In the genomic region with DNA sequence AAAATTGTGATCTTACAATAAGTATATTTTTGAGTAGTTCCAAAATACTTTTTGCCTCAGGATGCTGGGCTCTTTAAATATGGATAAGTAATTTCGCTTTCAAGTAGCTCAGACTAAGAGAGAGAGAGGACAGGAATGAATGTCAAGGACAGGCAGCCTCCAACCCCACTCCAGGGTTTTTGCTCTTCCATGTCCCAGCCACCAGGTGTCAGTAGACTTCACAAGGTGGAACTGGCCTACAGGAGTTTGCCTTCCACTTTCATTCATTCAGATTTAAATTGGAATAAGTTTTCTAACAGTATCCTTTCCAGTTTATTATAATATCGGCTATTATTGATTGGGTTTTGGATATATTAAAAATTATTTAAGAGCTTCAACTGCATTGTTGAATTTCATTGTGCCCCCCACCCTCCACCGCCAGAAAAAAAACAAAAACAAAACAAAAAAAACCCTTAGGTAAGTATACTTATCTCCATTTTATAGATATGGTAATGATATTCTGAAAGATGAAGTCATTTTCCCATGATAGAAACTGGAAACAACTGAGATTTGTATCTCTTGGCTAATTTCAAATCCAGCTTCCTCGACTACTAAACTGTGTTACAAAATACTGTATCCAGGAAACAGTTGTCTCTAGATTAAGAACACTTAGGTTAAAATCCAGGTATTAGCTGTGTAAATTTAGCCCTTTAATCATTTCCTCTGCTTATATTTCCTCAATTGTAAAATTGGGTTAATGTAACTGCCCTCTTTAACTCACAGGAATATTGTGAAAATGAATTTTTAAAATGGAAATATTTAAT, we compare ENCODE assay signal across 1 cellular context.
TF ChIP-seq lines count a peak whose summit lies in the region.

No MANE protein-coding gene starts in this region.

TF ChIP-seq in H1, 55 proteins besides CTCF, POLR2A, EP300 and RAD21:
- TF ChIP-seq HDAC2 (IDR thresholded peaks at IDR 0.05; ENCODE audit: borderline replicate concordance in 1 of 2, low read depth in 2 of 2, low read length in 2 of 2) (no peak), YY1 (IDR thresholded peaks at IDR 0.05; ENCODE audit: low read depth, low read length) (no peak), TAF1 (IDR thresholded peaks at IDR 0.05; ENCODE audit: low read depth, low read length) (no peak), SIRT6 (IDR thresholded peaks at IDR 0.05; ENCODE audit: low read length) (no peak)
